Comparison of ENCODE assay signal across 8 cellular contexts in genomic region chr12:109573029-109573913, GRCh38. TPM values are rescaled to one million over a fixed set of nuclear protein-coding genes. Genes with fewer than 3 reads are reported as not detected.
DNase-seq lines count a peak whose midpoint lies in the region; ATAC-seq and TF ChIP-seq lines count a peak whose summit lies in the region.

Gene MMAB, minus strand, starts transcription at chr12:109573504. Its CDS starts 24 bp downstream, at chr12:109573480.
Gene MVK, plus strand, starts transcription at chr12:109573794. Its CDS starts 1,029 bp downstream, at chr12:109574823.

- peak within 1 kb of the TSS; percentile 88 to 98 (median 90) for H3K4me3 Mint-ChIP-seq in CD8-positive, alpha-beta memory T cell

- H3K9me3 ChIP-seq in CD8-positive, alpha-beta memory T cell (ENCODE audit: low read length), result no peaks in the 10 kb centered on the region
- no peaks in the 10 kb centered on the region for H3K9me3 ChIP-seq in lung (ENCODE audit: control insufficient read depth in 2 of 2, insufficient read depth in 1 of 2, low read length in 1 of 2)

- 1% methylated on average over 69 to 74 of the region's 74 CpGs for WGBS in lung, 2 donors

- POLR2A ChIA-PET in CD8-positive, alpha-beta memory T cell (lab: Charles Lee), result interaction anchor here (0.7 kb wide), 1 partner anchor 418 kb away, joined by 5 read pairs; no protein-coding TSS in a partner anchor

- peak within 1 kb of the TSS; percentile 96 to 99 (median 98) for H3K27ac Mint-ChIP-seq in CD8-positive, alpha-beta memory T cell

- peaks cover 6% of the 10 kb centered on the region for H3K36me3 ChIP-seq in CD8-positive, alpha-beta memory T cell (ENCODE audit: insufficient read depth, low read length)
- peaks cover 14 to 17% of the 10 kb centered on the region in 2 donors for H3K36me3 ChIP-seq in lung (ENCODE audit: control insufficient read depth in 2 of 2, insufficient read depth in 2 of 2, low read length in 2 of 2)

- H3K27me3 ChIP-seq in CD8-positive, alpha-beta memory T cell (ENCODE audit: insufficient read depth, low read length, poor library complexity, severe bottlenecking), result no peaks in the 10 kb centered on the region
- H3K27me3 ChIP-seq in lung (ENCODE audit: control insufficient read depth, insufficient read depth), result no peaks in the 10 kb centered on the region

- CTCF ChIA-PET in CD8-positive, alpha-beta memory T cell (lab: Charles Lee), result interaction anchor here (0.9 to 1.1 kb wide), 3 partner anchors 17 to 280 kb away, joined by 3 to 4 read pairs (median 3); no protein-coding TSS in a partner anchor

- no peak for TF ChIP-seq CTCF in lung (IDR thresholded peaks at IDR 0.05; ENCODE audit: control extremely low read depth, extremely low read depth)

- H3K4me1 Mint-ChIP-seq in CD8-positive, alpha-beta memory T cell, result peaks cover 24 to 32% (median 26%) of the 10 kb centered on the region in 3 donors

- H3K9me3 Mint-ChIP-seq in CD8-positive, alpha-beta memory T cell, result no peaks in the 10 kb centered on the region

- peak within 1 kb of the TSS; percentile 95 for H3K27ac ChIP-seq in CD8-positive, alpha-beta memory T cell (ENCODE audit: low read depth, low read length)
- H3K27ac ChIP-seq in lung (ENCODE audit: low read depth in 1 of 2, low read length in 1 of 2), result peak within 1 kb of the TSS; percentile 91 to 94

- H3K36me3 Mint-ChIP-seq in CD8-positive, alpha-beta memory T cell, result peaks cover 0 to 48% (median 7%) of the 10 kb centered on the region in 3 donors

- peaks cover 15% of the 10 kb centered on the region for H3K4me1 ChIP-seq in CD8-positive, alpha-beta memory T cell (ENCODE audit: insufficient read depth, low read length)
- peaks cover 6 to 8% of the 10 kb centered on the region in 2 donors for H3K4me1 ChIP-seq in lung (ENCODE audit: control insufficient read depth in 2 of 2, insufficient read depth in 2 of 2, low read length in 2 of 2)

- H3K4me3 ChIP-seq in CD8-positive, alpha-beta memory T cell (ENCODE audit: low read length), result peak within 1 kb of the TSS; percentile 85
- H3K4me3 ChIP-seq in lung, result peak within 1 kb of the TSS; percentile 71

- peaks cover 0 to 3% of the 10 kb centered on the region in 2 donors for H3K27me3 Mint-ChIP-seq in CD8-positive, alpha-beta memory T cell

- ATAC-seq in GM19468 (IDR thresholded peaks at IDR 0.05; ENCODE audit: extremely low read depth, unreplicated experiment) (peak; percentile 87), lung (ENCODE audit: insufficient read depth, low FRiP score) (peak; percentile 96)

- peak; percentile 95 to 99 (median 99) for DNase-seq in CD8-positive, alpha-beta memory T cell
- peak; percentile 98 for DNase-seq in HS-5 (ENCODE audit: low read depth)
- DNase-seq in NK-92 treated with Interleukin-12 subunit alpha and Interleukin-12 subunit beta, amount 100 ng/mL, for 24 hours (lab: John Stamatoyannopoulos, UW), result peak; percentile 95
- DNase-seq in activated CD8-positive, alpha-beta memory T cell treated with anti-CD3 and anti-CD28 coated beads for 24 hours, result peak; percentile 97
- peak; percentile 97 for DNase-seq in effector CD8-positive, alpha-beta T cell (lab: John Stamatoyannopoulos, UW)
- DNase-seq in lung (ENCODE audit: low spot score), result peak; percentile 100
- DNase-seq in stimulated activated CD4-positive, alpha-beta T cell treated with anti-CD3 and anti-CD28 coated beads, TNF-alpha, amount 100 ng/mL, for 4 hours (ENCODE audit: low read depth in 3 of 3), result peak; percentile 93 to 98 (median 96)

RNA-seq across cellular contexts. Expression of gene MMAB, which starts in this region (rescaled TPM):
- 10 to 100 TPM; 38.5 to 44.2 TPM for total RNA-seq in CD8-positive, alpha-beta memory T cell
- 15.7 TPM for polyA plus RNA-seq in CD8-positive, alpha-beta memory T cell
- total RNA-seq in lung, result 10 to 100 TPM; 23.8 to 86.4 TPM
- 10 to 100 TPM; 69.3 to 90.2 TPM for polyA plus RNA-seq in lung

RNA-seq across cellular contexts. Expression of gene MVK, which starts in this region (rescaled TPM):
- total RNA-seq in CD8-positive, alpha-beta memory T cell, result 10 to 100 TPM; 14.2 to 15.8 TPM
- polyA plus RNA-seq in CD8-positive, alpha-beta memory T cell, result 2.6 TPM
- total RNA-seq in lung, result 10 to 100 TPM; 22.4 to 42.6 TPM
- 10 to 100 TPM; 31.7 to 62.7 TPM for polyA plus RNA-seq in lung

Comparison
In these comparisons a context has a peak if more than half of its experiments do, and no peak if none do; other contexts are left out.
1. Peak in every context shown above with its lines: DNase-seq, ATAC-seq, H3K4me3 ChIP-seq and H3K27ac ChIP-seq.